11 cellular contexts compared by ENCODE assay signal in genomic region chr16:83137894-83138293, GRCh38.
DNase-seq lines count a peak whose midpoint lies in the region; ATAC-seq and TF ChIP-seq lines count a peak whose summit lies in the region.
"Had no signal": no experiment of that assay in that cellular context is flagged by ENCODE, and none has a peak within 500 bp of the region (broad histone marks: within the 10 kb centered on the region; RNA-seq: fewer than 3 reads in every experiment).

No MANE protein-coding gene starts in this region.

- H3K4me2 ChIP-seq in MM.1S (ENCODE audit: low read depth, low read length): peak overlapping the region; percentile 68; the same call in 1 of the 2 replicates
- peak overlapping the region; percentile 67 for H3K4me2 ChIP-seq in parathyroid adenoma (ENCODE audit: low read length)

- no peak for ATAC-seq in HG02763 (IDR thresholded peaks at IDR 0.05; ENCODE audit: unreplicated experiment)

- H3K36me3 Mint-ChIP-seq in CD4-positive, alpha-beta memory T cell: no peaks in the 10 kb centered on the region

- H3K9ac ChIP-seq in MM.1S (ENCODE audit: low read length) (no peak overlapping the region), parathyroid adenoma (no peak overlapping the region)

- H4K20me1 ChIP-seq in MM.1S (ENCODE audit: insufficient read depth, low read length): no peaks in the 10 kb centered on the region

- H3K27ac ChIP-seq in CD4-positive, alpha-beta memory T cell (ENCODE audit: low read depth, low read length): no peak overlapping the region
- no peak overlapping the region for H3K27ac ChIP-seq in MM.1S (ENCODE audit: low read length)
- H3K27ac ChIP-seq in coronary artery: no peak overlapping the region
- no peak overlapping the region for H3K27ac ChIP-seq in parathyroid adenoma

- H3K27ac Mint-ChIP-seq in CD4-positive, alpha-beta memory T cell: peak overlapping the region in 4 of 7 donors; percentile 62 to 89 (median 74)

- H3K4me1 ChIP-seq in CD4-positive, alpha-beta memory T cell (ENCODE audit: insufficient read depth, low read length): no peaks in the 10 kb centered on the region
- no peaks in the 10 kb centered on the region for H3K4me1 ChIP-seq in MM.1S (ENCODE audit: low read length)
- no peaks in the 10 kb centered on the region for H3K4me1 ChIP-seq in parathyroid adenoma

- H2AFZ ChIP-seq in MM.1S (ENCODE audit: low read length) (no peak overlapping the region), parathyroid adenoma (no peak overlapping the region)

- TF ChIP-seq CTCF in MM.1S (IDR thresholded peaks at IDR 0.05; ENCODE audit: low read length): no peak
- TF ChIP-seq CTCF in coronary artery (IDR thresholded peaks at IDR 0.05): no peak
- no peak for TF ChIP-seq CTCF in parathyroid adenoma (IDR thresholded peaks at IDR 0.05)

- H3K4me3 ChIP-seq in CD4-positive, alpha-beta memory T cell (ENCODE audit: low read length in 2 of 2): no peak overlapping the region
- H3K4me3 ChIP-seq in MM.1S (ENCODE audit: low read length) (no peak overlapping the region), coronary artery (peak overlapping the region; percentile 64), parathyroid adenoma (ENCODE audit: low read depth, low read length) (peak overlapping the region; percentile 38)

- peaks cover 0 to 1% of the 10 kb centered on the region in 2 donors for H3K27me3 Mint-ChIP-seq in CD4-positive, alpha-beta memory T cell

- no peaks in the 10 kb centered on the region for H3F3A ChIP-seq in MM.1S (ENCODE audit: insufficient read depth, low read length)

- DNase-seq in CD4-positive, alpha-beta memory T cell: no peak
- DNase-seq in MM.1S: no peak
- DNase-seq in coronary artery (ENCODE audit: low spot score): no peak
- DNase-seq in SKM-1 treated with dmso at 0.1 percent for 144 hours (lab: John Stamatoyannopoulos, UW; ENCODE audit: unreplicated experiment): no peak
- no peak for DNase-seq in activated effector memory CD4-positive, alpha-beta T cell treated with anti-CD3 and anti-CD28 coated beads, Interleukin-2, amount 50 U/mL, for 16 hours
- no peak for DNase-seq in NCI-H1048 (lab: John Stamatoyannopoulos, UW)
- DNase-seq: activated CD4-positive, CD25-positive, alpha-beta regulatory T cell; NCI-H2081 treated with DMSO at 0.1 percent for 48 hours; stimulated activated CD4-positive, alpha-beta T cell treated with anti-CD3 and anti-CD28 coated beads, Interleukin-1b, Interleukin-23, amount 100 ng/mL, for 48 hours had no signal

- POLR2A ChIA-PET in CD4-positive, alpha-beta memory T cell (lab: Charles Lee; ENCODE audit: partially characterized antibody): no interaction called here

- CTCF ChIA-PET in CD4-positive, alpha-beta memory T cell (lab: Charles Lee; ENCODE audit: partially characterized antibody): no interaction called here

- H3K9me2 ChIP-seq in MM.1S (replicated peaks; ENCODE audit: insufficient read depth, low read length): no peaks in the 10 kb centered on the region

- H3K4me3 Mint-ChIP-seq in CD4-positive, alpha-beta memory T cell: peak overlapping the region in 6 of 8 donors; percentile 19 to 87 (median 84)

- H3K79me2 ChIP-seq in MM.1S (ENCODE audit: low read length) (no peaks in the 10 kb centered on the region), parathyroid adenoma (no peaks in the 10 kb centered on the region)

- H3K4me1 Mint-ChIP-seq in CD4-positive, alpha-beta memory T cell: peaks cover 8 to 16% (median 8%) of the 10 kb centered on the region in 4 donors

- H3K9me3 ChIP-seq in CD4-positive, alpha-beta memory T cell (ENCODE audit: control insufficient read depth in 1 of 2, low read length in 2 of 2): no peaks in the 10 kb centered on the region
- H3K9me3 ChIP-seq in MM.1S (replicated peaks; ENCODE audit: insufficient read depth, low read length): no peaks in the 10 kb centered on the region
- no peaks in the 10 kb centered on the region for H3K9me3 ChIP-seq in parathyroid adenoma (ENCODE audit: control insufficient read depth, low read length)

- peaks cover 0 to 6% (median 3%) of the 10 kb centered on the region in 8 donors for H3K9me3 Mint-ChIP-seq in CD4-positive, alpha-beta memory T cell

- H3K27me3 ChIP-seq in CD4-positive, alpha-beta memory T cell (ENCODE audit: insufficient read depth, low read length): no peaks in the 10 kb centered on the region
- H3K27me3 ChIP-seq in MM.1S (replicated peaks; ENCODE audit: insufficient read depth, low read length) (no peaks in the 10 kb centered on the region), parathyroid adenoma (ENCODE audit: control insufficient read depth, insufficient read depth, low read length) (no peaks in the 10 kb centered on the region)

- H3K36me3 ChIP-seq in CD4-positive, alpha-beta memory T cell (ENCODE audit: insufficient read depth, low read length): no peaks in the 10 kb centered on the region
- no peaks in the 10 kb centered on the region for H3K36me3 ChIP-seq in MM.1S (replicated peaks; ENCODE audit: insufficient read depth, low read length)
- H3K36me3 ChIP-seq in parathyroid adenoma (ENCODE audit: control insufficient read depth, insufficient read depth, low read length): no peaks in the 10 kb centered on the region

- intact Hi-C loops in CD4-positive, alpha-beta memory T cell (cut with micrococcal nuclease): no loop called here

Comparison
In these comparisons a context has a peak if more than half of its experiments do, and no peak if none do; other contexts are left out.
1. H3K4me3 ChIP-seq: peak in coronary artery (single experiment) and parathyroid adenoma (single experiment); none in CD4-positive, alpha-beta memory T cell (0 of 2) and MM.1S (single experiment).